11 cellular contexts compared by ENCODE assay signal in the genomic region with DNA sequence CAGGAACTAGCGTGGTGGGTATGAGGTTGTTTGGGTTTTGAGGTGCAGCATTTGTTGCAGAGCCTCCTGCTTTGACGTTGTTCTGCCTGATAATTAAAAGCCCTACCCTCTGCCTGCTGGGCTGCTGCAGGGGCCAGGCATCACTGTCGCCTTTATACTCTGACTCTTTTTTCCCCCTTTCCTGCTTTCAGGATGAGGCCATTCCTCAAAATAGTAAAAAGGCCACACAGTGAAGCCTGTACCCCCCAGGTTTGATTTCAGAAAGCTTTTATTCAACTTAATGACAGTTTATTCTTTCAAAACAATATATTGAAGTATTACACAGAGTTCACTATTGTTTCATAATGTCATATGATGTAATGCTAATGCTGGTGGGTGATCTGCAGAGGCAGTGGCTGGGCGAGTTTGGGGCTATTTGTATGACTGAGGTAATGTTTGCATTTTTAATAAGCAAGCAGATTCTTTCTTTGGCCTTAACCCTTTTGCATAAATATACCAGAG. TPM values are rescaled to one million over a fixed set of nuclear protein-coding genes. Genes with fewer than 3 reads are reported as not detected.
DNase-seq lines count a peak whose midpoint lies in the region; ATAC-seq and TF ChIP-seq lines count a peak whose summit lies in the region.
"Had no signal": no experiment of that assay in that cellular context is flagged by ENCODE, and none has a peak within 500 bp of the region (broad histone marks: within the 10 kb centered on the region; RNA-seq: fewer than 3 reads in every experiment).

No MANE protein-coding gene starts in this region.

- H3K27me3 Mint-ChIP-seq in activated naive CD8-positive, alpha-beta T cell treated with anti-CD3 and anti-CD28 coated beads for 36 hours, result no peaks in the 10 kb centered on the region
- H3K27me3 Mint-ChIP-seq: IgD-negative memory B cell had no signal

- peaks cover 40% of the 10 kb centered on the region for H3K36me3 Mint-ChIP-seq in activated naive CD8-positive, alpha-beta T cell treated with anti-CD3 and anti-CD28 coated beads for 36 hours

- H3K36me3 ChIP-seq in GM23248 (ENCODE audit: low read depth) (no peaks in the 10 kb centered on the region), iPS-20b (ENCODE audit: insufficient read depth, low read depth, low read length) (no peaks in the 10 kb centered on the region)

- H3K9me3 Mint-ChIP-seq in activated naive CD8-positive, alpha-beta T cell treated with anti-CD3 and anti-CD28 coated beads for 36 hours, result no peaks in the 10 kb centered on the region
- H3K9me3 Mint-ChIP-seq: IgD-negative memory B cell had no signal

- H3K27me3 ChIP-seq in AG04450 (ENCODE audit: control insufficient read depth, insufficient read depth, low read length) (no peaks in the 10 kb centered on the region), GM23248 (replicated peaks; ENCODE audit: insufficient read depth) (no peaks in the 10 kb centered on the region), iPS-20b (ENCODE audit: insufficient read depth, low read length) (no peaks in the 10 kb centered on the region)

- H3K9ac ChIP-seq in GM23248, result peak overlapping the region; percentile 15; the same call in 1 of the 2 replicates
- H3K9ac ChIP-seq in iPS-20b (ENCODE audit: low read depth, low read length), result peak overlapping the region; percentile 21; the same call in 1 of the 2 replicates

- peak overlapping the region; percentile 46 for H3K27ac Mint-ChIP-seq in activated naive CD8-positive, alpha-beta T cell treated with anti-CD3 and anti-CD28 coated beads for 36 hours
- H3K27ac Mint-ChIP-seq: IgD-negative memory B cell had no signal

- peak overlapping the region; percentile 69 for H3K27ac ChIP-seq in AG04450 (ENCODE audit: low read depth, low read length)
- peak overlapping the region; percentile 5; the same call in 1 of the 2 replicates for H3K27ac ChIP-seq in GM23248
- H3K27ac ChIP-seq in iPS-20b (ENCODE audit: low read length), result no peak overlapping the region

- no peaks in the 10 kb centered on the region for H4K20me1 ChIP-seq in GM23248 (ENCODE audit: insufficient read depth)

- H2AFZ ChIP-seq in GM23248, result no peak overlapping the region

- H3K4me3 ChIP-seq in AG04450 (ENCODE audit: low read depth, low read length), result no peak overlapping the region
- no peak overlapping the region for H3K4me3 ChIP-seq in GM23248
- no peak overlapping the region for H3K4me3 ChIP-seq in iPS-20b (ENCODE audit: low read length)

- peaks cover 18% of the 10 kb centered on the region for H3K79me2 ChIP-seq in GM23248 (ENCODE audit: insufficient read depth)

- ATAC-seq in HG03457 (IDR thresholded peaks at IDR 0.05; ENCODE audit: unreplicated experiment), result no peak

- no peaks in the 10 kb centered on the region for H3K9me2 ChIP-seq in GM23248 (ENCODE audit: insufficient read depth)

- no peak for TF ChIP-seq CTCF in AG04450 (IDR thresholded peaks at IDR 0.05; ENCODE audit: low read depth, low read length)

- H3K4me1 ChIP-seq in GM23248 (ENCODE audit: insufficient read depth) (peaks cover 10% of the 10 kb centered on the region; the same call in 1 of the 2 replicates), iPS-20b (ENCODE audit: insufficient read depth, low read length) (no peaks in the 10 kb centered on the region)

- H3K4me3 Mint-ChIP-seq in activated naive CD8-positive, alpha-beta T cell treated with anti-CD3 and anti-CD28 coated beads for 36 hours, result no peak overlapping the region
- H3K4me3 Mint-ChIP-seq: IgD-negative memory B cell had no signal

- H3K9me3 ChIP-seq in AG04450 (ENCODE audit: control insufficient read depth, insufficient read depth, low read length), result no peaks in the 10 kb centered on the region
- no peaks in the 10 kb centered on the region for H3K9me3 ChIP-seq in GM23248 (ENCODE audit: low read depth)
- no peaks in the 10 kb centered on the region for H3K9me3 ChIP-seq in iPS-20b (ENCODE audit: insufficient read depth, low read depth, low read length)

- CTCF ChIA-PET in AG04450 (lab: Charles Lee), result interaction anchor here (0.6 to 3.7 kb wide), 7 partner anchors 8 to 729 kb away, joined by 3 to 11 read pairs (median 4); a partner anchor contains a TSS

- in situ Hi-C loops in GM23248 (cut with MboI), result no loop called here

- no peak overlapping the region for H3K4me2 ChIP-seq in GM23248 (ENCODE audit: unreplicated experiment)

- no peaks in the 10 kb centered on the region for H3F3A ChIP-seq in GM23248 (ENCODE audit: insufficient read depth)

- POLR2A ChIA-PET in AG04450 (lab: Yijun Ruan, JAX), result interaction anchor here (0.7 to 1.2 kb wide), 3 partner anchors 9 to 422 kb away, joined by 3 to 5 read pairs (median 3); a partner anchor contains a TSS

- DNase-seq in AG04450 (ENCODE audit: low read depth, low spot score) (no peak), GM23248 (peak; percentile 49), NCI-H1694 (lab: John Stamatoyannopoulos, UW) (no peak), NCI-H1105 treated with DMSO at 0.1 percent for 48 hours (lab: John Stamatoyannopoulos, UW) (no peak), AG08396 (ENCODE audit: low spot score) (no peak)
- no peak for DNase-seq in activated naive CD8-positive, alpha-beta T cell treated with anti-CD3 and anti-CD28 coated beads for 36 hours
- DNase-seq: central memory CD4-positive, alpha-beta T cell; COR-L47 had no signal

- 58 to 59% methylated on average over 4 of the region's 4 CpGs for WGBS in GM23248 (ENCODE audit: low coverage in 1 of 2, low lambda C conversion rate in 2 of 2, missing lambda C conversion rate in 2 of 2), 2 experiments

- peaks cover 37% of the 10 kb centered on the region for H3K4me1 Mint-ChIP-seq in activated naive CD8-positive, alpha-beta T cell treated with anti-CD3 and anti-CD28 coated beads for 36 hours

RNA-seq across cellular contexts. Expression of a gene that starts 9.1 kb away (rescaled TPM):
- polyA plus RNA-seq in AG04450 (2011; rRNA removed), result 13.6 and 14.1 TPM in 2 replicates
- polyA minus RNA-seq in AG04450 (2011; rRNA and poly(A)+ RNA removed), result 28.5 and 29.5 TPM in 2 replicates
- total RNA-seq in GM23248 (2014; rRNA removed; shearing (Covaris generic)), result 4.6 and 7.7 TPM in 2 replicates
- polyA plus RNA-seq in GM23248 (2016; fragmentation: Nextera tagmentation; extraction: Ambion mirVana), result 14.1 and 17.2 TPM in 2 replicates
- total RNA-seq in activated naive CD8-positive, alpha-beta T cell treated with anti-CD3 and anti-CD28 coated beads for 36 hours, result 10 to 100 TPM; 25.5 to 25.8 TPM

RNA-seq across cellular contexts. Expression of a gene that starts 15.9 kb away (rescaled TPM):
- 2.8 and 4.2 TPM in 2 replicates for polyA plus RNA-seq in AG04450 (2011; rRNA removed)
- polyA minus RNA-seq in AG04450 (2011; rRNA and poly(A)+ RNA removed), result 1.3 and 1.8 TPM in 2 replicates
- 2.5 and 12.2 TPM in 2 replicates for total RNA-seq in GM23248 (2014; rRNA removed; shearing (Covaris generic))
- polyA plus RNA-seq in GM23248 (2016; fragmentation: Nextera tagmentation; extraction: Ambion mirVana), result 8.2 and 8.5 TPM in 2 replicates
- under 1 TPM; 0.43 to 0.76 TPM for total RNA-seq in activated naive CD8-positive, alpha-beta T cell treated with anti-CD3 and anti-CD28 coated beads for 36 hours
